Comparison of ENCODE assay signal across 8 cellular contexts in genomic region chr15:66946578-66947164, GRCh38.
DNase-seq lines count a peak whose midpoint lies in the region; ATAC-seq, FAIRE-seq and TF ChIP-seq lines count a peak whose summit lies in the region.

No MANE protein-coding gene starts in this region.

- no peak overlapping the region for H3K27ac ChIP-seq in KMS-11
- no peak overlapping the region for H3K27ac ChIP-seq in SJSA1

- H3K4me1 ChIP-seq in KMS-11 (ENCODE audit: low read depth, poor library complexity, severe bottlenecking) (peaks cover 22% of the 10 kb centered on the region), SJSA1 (replicated peaks) (peaks cover 15% of the 10 kb centered on the region)

- no peak overlapping the region for H2AFZ ChIP-seq in KMS-11 (ENCODE audit: low read depth)

- TF ChIP-seq CTCF in KMS-11 (conservative IDR thresholded peaks at IDR 0.05; ENCODE audit: low read depth, low read length): peak; percentile 89

- H3K36me3 ChIP-seq in KMS-11 (ENCODE audit: insufficient read depth) (no peaks in the 10 kb centered on the region), SJSA1 (no peaks in the 10 kb centered on the region)

- H3K79me2 ChIP-seq in KMS-11 (ENCODE audit: insufficient read depth, low read depth): no peaks in the 10 kb centered on the region

- H3K9ac ChIP-seq in KMS-11: no peak overlapping the region

- H3K9me3 ChIP-seq in SJSA1 (replicated peaks): no peaks in the 10 kb centered on the region

- H3K4me2 ChIP-seq in KMS-11: no peak overlapping the region

- H3K4me3 ChIP-seq in KMS-11 (IDR thresholded peaks at IDR 0.05; ENCODE audit: insufficient read depth, low read depth, low read length): no peak overlapping the region
- no peak overlapping the region for H3K4me3 ChIP-seq in SJSA1

- no peak for ATAC-seq in HG02763 (IDR thresholded peaks at IDR 0.05; ENCODE audit: unreplicated experiment)

- peak; percentile 65 for FAIRE-seq in urothelium cell line (lab: Jason Lieb, UNC)

- no peaks in the 10 kb centered on the region for H3K27me3 ChIP-seq in KMS-11 (ENCODE audit: insufficient read depth, low read depth)
- H3K27me3 ChIP-seq in SJSA1 (replicated peaks): no peaks in the 10 kb centered on the region

- no peaks in the 10 kb centered on the region for H4K20me1 ChIP-seq in KMS-11 (ENCODE audit: insufficient read depth)

- DNase-seq in DMS53 (lab: John Stamatoyannopoulos, UW) (peak; percentile 70), SJSA1 (ENCODE audit: low read depth in 1 of 2, low spot score in 2 of 2) (peak; percentile 61 to 70), germinal center (ENCODE audit: low spot score) (peak; percentile 80), pons (ENCODE audit: low spot score) (peak; percentile 66), urothelium cell line (ENCODE audit: low spot score) (peak; percentile 86)
- DNase-seq in activated effector memory CD4-positive, alpha-beta T cell treated with anti-CD3 and anti-CD28 coated beads, Interleukin-2, amount 50 U/mL, for 16 hours: peak; percentile 90
